20 cellular contexts compared by ENCODE assay signal in genomic region chr12:2719405-2719804, GRCh38.
"Had no signal": no experiment of that assay in that cellular context is flagged by ENCODE, and none has a peak within 500 bp of the region (broad histone marks: within the 10 kb centered on the region; RNA-seq: fewer than 3 reads in every experiment).

No MANE protein-coding gene starts in this region.

- H3K4me3 Mint-ChIP-seq: immature natural killer cell; memory B cell; naive thymus-derived CD4-positive, alpha-beta T cell had no signal

- H3K27ac ChIP-seq: heart right ventricle, ovary, psoas muscle, tibial artery, uterus, WERI-Rb-1 had no signal

- H3K9me3 Mint-ChIP-seq: immature natural killer cell; memory B cell; naive thymus-derived CD4-positive, alpha-beta T cell had no signal

- DNase-seq: activated CD4-positive, alpha-beta T cell treated with anti-CD3 and anti-CD28 coated beads for 1 hour; activated CD8-positive, alpha-beta memory T cell treated with anti-CD3 and anti-CD28 coated beads for 24 hours; activated CD8-positive, alpha-beta memory T cell treated with anti-CD3 and anti-CD28 coated beads, Interleukin-2, amount 50 U/mL, for 48 hours; activated effector memory CD4-positive, alpha-beta T cell treated with anti-CD3 and anti-CD28 coated beads, Interleukin-2, amount 50 U/mL, for 16 hours; activated naive CD4-positive, alpha-beta T cell treated with anti-CD3 and anti-CD28 coated beads, Interleukin-2, amount 50 U/mL, for 16 hours; activated T-cell treated with anti-CD3 and anti-CD28 coated beads, Interleukin-2, amount 50 U/mL, for 48 hours; cerebellar nuclear complex; effector CD4-positive, alpha-beta T cell; heart right ventricle; immature natural killer cell; naive thymus-derived CD4-positive, alpha-beta T cell; ovary; psoas muscle; right cardiac atrium; stimulated activated naive CD8-positive, alpha-beta T cell treated with anti-CD3 and anti-CD28 coated beads, Interleukin-15, Interleukin-2, amounts not matched to agents 100 U/mL and 50 U/mL, for 24 hours; substantia nigra; tibial artery; uterus; WERI-Rb-1 had no signal

- H3K4me1 Mint-ChIP-seq: immature natural killer cell; memory B cell; naive thymus-derived CD4-positive, alpha-beta T cell had no signal

- H3K36me3 Mint-ChIP-seq: immature natural killer cell; naive thymus-derived CD4-positive, alpha-beta T cell had no signal

- H3K27ac Mint-ChIP-seq: immature natural killer cell; memory B cell; naive thymus-derived CD4-positive, alpha-beta T cell had no signal
